Comparison of ENCODE assay signal across 19 cellular contexts in the genomic region with DNA sequence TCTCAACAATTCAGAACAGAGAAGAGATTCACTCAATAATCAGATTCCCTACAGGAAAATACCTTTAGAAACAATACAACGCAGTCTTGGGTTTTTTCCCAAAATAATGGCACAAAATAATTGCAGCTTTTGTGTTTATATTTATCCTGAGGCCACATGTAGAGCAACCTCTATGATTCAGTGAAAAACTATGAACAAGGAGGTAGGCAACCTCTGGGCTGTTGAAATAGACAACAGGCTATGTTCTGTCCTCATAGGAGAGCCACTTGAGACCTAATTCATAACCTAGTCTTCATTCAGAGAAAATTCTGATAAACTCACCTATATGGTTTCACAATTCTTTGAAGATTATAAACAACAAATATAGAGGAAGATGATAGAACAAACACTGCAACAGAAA.
DNase-seq lines count a peak whose midpoint lies in the region; ATAC-seq, FAIRE-seq and TF ChIP-seq lines count a peak whose summit lies in the region.
"Had no signal": no experiment of that assay in that cellular context is flagged by ENCODE, and none has a peak within 500 bp of the region (broad histone marks: within the 10 kb centered on the region; RNA-seq: fewer than 3 reads in every experiment).

No MANE protein-coding gene starts in this region.

- intact Hi-C loops in left ventricle myocardium inferior (cut with micrococcal nuclease) = no loop called here

- H3K9me3 Mint-ChIP-seq in stimulated activated naive CD8-positive, alpha-beta T cell treated with anti-CD3 and anti-CD28 coated beads, Interleukin-15, amount 100 ng/mL, for 72 hours = peaks cover 4 to 9% of the 10 kb centered on the region in 2 donors

- H3K4me1 Mint-ChIP-seq in stimulated activated naive CD8-positive, alpha-beta T cell treated with anti-CD3 and anti-CD28 coated beads, Interleukin-15, amount 100 ng/mL, for 72 hours = peaks cover 7% of the 10 kb centered on the region

- FAIRE-seq in bronchial epithelial cell (lab: Jason Lieb, UNC) = no peak
- FAIRE-seq: A204.1, D721Med, GM12892, GM18507 had no signal

- H3K4me3 ChIP-seq in AG10803 (ENCODE audit: low read length) = no peak overlapping the region
- no peak overlapping the region for H3K4me3 ChIP-seq in bronchial epithelial cell (ENCODE audit: low read depth, low read length)
- H3K4me3 ChIP-seq in left ventricle myocardium inferior = no peak overlapping the region
- H3K4me3 ChIP-seq: GM23248 had no signal

- no peak overlapping the region for H3K4me3 Mint-ChIP-seq in stimulated activated naive CD8-positive, alpha-beta T cell treated with anti-CD3 and anti-CD28 coated beads, Interleukin-15, amount 100 ng/mL, for 72 hours
- H3K4me3 Mint-ChIP-seq: CD4-positive, alpha-beta T cell had no signal

- TF ChIP-seq CTCF in AG10803 (conservative IDR thresholded peaks at IDR 0.05; ENCODE audit: low read length) (no peak), bronchial epithelial cell (IDR thresholded peaks at IDR 0.05; ENCODE audit: insufficient read depth, low read length, severe bottlenecking) (no peak), left ventricle myocardium inferior (IDR thresholded peaks at IDR 0.05; ENCODE audit: borderline replicate concordance) (no peak)

- DNase-seq in AG10803 (ENCODE audit: low read depth) (peak; percentile 22), ELR (ENCODE audit: low read depth) (peak; percentile 43), bronchial epithelial cell (ENCODE audit: low read depth) (peak; percentile 22), left ventricle myocardium inferior (no peak), NCI-H345 treated with DMSO at 0.1 percent for 48 hours (lab: John Stamatoyannopoulos, UW; ENCODE audit: unreplicated experiment) (no peak)
- DNase-seq in stimulated activated naive CD8-positive, alpha-beta T cell treated with anti-CD3 and anti-CD28 coated beads, Interleukin-15, amount 100 ng/mL, for 72 hours = no peak
- DNase-seq: ACHN; AML-193; Caco-2; CD4-positive, alpha-beta T cell; GDM1; GM23248; HCEC 1CT had no signal

- no peak for ATAC-seq in stimulated activated naive CD8-positive, alpha-beta T cell treated with anti-CD3 and anti-CD28 coated beads, Interleukin-15, amount 100 ng/mL, for 72 hours

- H3K27ac Mint-ChIP-seq in stimulated activated naive CD8-positive, alpha-beta T cell treated with anti-CD3 and anti-CD28 coated beads, Interleukin-15, amount 100 ng/mL, for 72 hours = peak overlapping the region; percentile 10 to 47
- H3K27ac Mint-ChIP-seq: CD4-positive, alpha-beta T cell had no signal

- H3K27ac ChIP-seq in left ventricle myocardium inferior (replicated peaks) = no peak overlapping the region
- H3K27ac ChIP-seq: C4-2B, GM23248, HL-60 had no signal

- no peaks in the 10 kb centered on the region for H3K4me1 ChIP-seq in left ventricle myocardium inferior

- H3K9me3 ChIP-seq in left ventricle myocardium inferior (replicated peaks) = peaks cover 7% of the 10 kb centered on the region
- H3K9me3 ChIP-seq: Caco-2 had no signal

- H3K36me3 ChIP-seq in bronchial epithelial cell (ENCODE audit: control insufficient read depth, insufficient read depth, low read length) (no peaks in the 10 kb centered on the region), left ventricle myocardium inferior (no peaks in the 10 kb centered on the region)

- no peaks in the 10 kb centered on the region for H3K27me3 Mint-ChIP-seq in stimulated activated naive CD8-positive, alpha-beta T cell treated with anti-CD3 and anti-CD28 coated beads, Interleukin-15, amount 100 ng/mL, for 72 hours
- H3K27me3 Mint-ChIP-seq: CD4-positive, alpha-beta T cell had no signal

- no peaks in the 10 kb centered on the region for H3K27me3 ChIP-seq in bronchial epithelial cell (ENCODE audit: control insufficient read depth, insufficient read depth, low read length)
- H3K27me3 ChIP-seq in left ventricle myocardium inferior (ENCODE audit: low read depth) = no peaks in the 10 kb centered on the region

Comparison
In these comparisons a context has a peak if more than half of its experiments do, and no peak if none do; other contexts are left out.
1. DNase-seq: peak in AG10803 (single experiment), ELR (single experiment) and bronchial epithelial cell (single experiment); none in stimulated activated naive CD8-positive, alpha-beta T cell treated with anti-CD3 and anti-CD28 coated beads, Interleukin-15, amount 100 ng/mL, for 72 hours (0 of 2), left ventricle myocardium inferior (single experiment) and NCI-H345 treated with DMSO at 0.1 percent for 48 hours (single experiment).